In the genomic region with DNA sequence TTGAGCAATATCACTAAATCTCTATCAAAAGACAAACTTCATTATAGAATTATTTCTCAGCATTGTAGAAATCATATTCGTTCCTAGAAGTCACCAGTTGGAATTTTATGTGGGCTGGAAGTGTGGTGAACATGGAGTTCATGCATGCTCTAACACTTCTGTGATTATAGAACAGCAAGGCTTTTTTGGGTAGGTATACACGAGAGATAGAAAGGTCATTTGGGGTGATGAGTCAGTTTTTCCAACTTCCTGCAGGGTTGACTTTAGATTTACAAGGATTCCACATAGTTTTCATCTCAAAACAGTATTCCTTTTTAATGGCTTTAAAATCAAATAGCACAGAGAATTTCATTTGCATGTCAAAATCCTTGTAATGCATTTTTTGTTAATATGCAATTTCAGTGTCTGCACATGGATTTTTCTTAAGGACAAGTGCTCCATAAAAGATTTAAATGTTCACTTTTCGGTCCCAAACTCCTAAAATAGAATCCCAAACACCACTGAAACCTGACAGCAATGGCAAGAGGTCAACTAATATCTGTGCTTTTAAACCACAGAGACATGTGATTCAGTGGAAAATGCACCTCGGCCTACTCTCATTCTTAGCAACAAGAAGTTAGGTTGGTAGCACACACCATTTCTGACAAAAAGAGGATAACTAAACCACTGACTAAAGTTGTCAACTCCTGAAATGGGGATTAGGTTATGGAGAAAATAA, we compare ENCODE assay signal across 14 cellular contexts.
A peak's percentile ranks its signal among the peaks of the same experiment; 100 is the strongest.
DNase-seq lines count a peak whose midpoint lies in the region; ATAC-seq and TF ChIP-seq lines count a peak whose summit lies in the region.
"Had no signal": no experiment of that assay in that cellular context is flagged by ENCODE, and none has a peak within 500 bp of the region (broad histone marks: within the 10 kb centered on the region; RNA-seq: fewer than 3 reads in every experiment).

No MANE protein-coding gene starts in this region.

- H4K91ac ChIP-seq in H9 (ENCODE audit: insufficient read length, low read depth, low read length) = no peak overlapping the region

- H2AK5ac ChIP-seq in H9 (ENCODE audit: insufficient read length, low read length) = no peak overlapping the region

- H4K20me1 ChIP-seq in H9 (ENCODE audit: control insufficient read depth, insufficient read depth, insufficient read length) = no peaks in the 10 kb centered on the region

- no peak for DNase-seq in stimulated activated naive CD8-positive, alpha-beta T cell treated with anti-CD3 and anti-CD28 coated beads, Interleukin-15, Interleukin-2, amounts not matched to agents 100 U/mL and 50 U/mL, for 24 hours
- DNase-seq in stimulated activated naive CD8-positive, alpha-beta T cell treated with anti-CD3 and anti-CD28 coated beads, Interleukin-15, amount 100 ng/mL, for 72 hours = no peak
- DNase-seq in HS-5 (ENCODE audit: low read depth) (peak; percentile 53), esophagus muscularis mucosa (ENCODE audit: extremely low spot score) (no peak), aorta (no peak), NCI-H446 (lab: John Stamatoyannopoulos, UW) (no peak), NCI-H1105 treated with DMSO at 0.1 percent for 48 hours (lab: John Stamatoyannopoulos, UW) (no peak), H9 (no peak)
- DNase-seq: C1 segment of cervical spinal cord; effector memory CD8-positive, alpha-beta T cell; NCI-H2029; nephron progenitor cell had no signal

- no peak overlapping the region for H3K18ac ChIP-seq in H9 (ENCODE audit: insufficient read length, low read depth, low read length)

- H3K36me3 Mint-ChIP-seq in H9 (ENCODE audit: insufficient read depth in 1 of 3, low read depth in 3 of 3) = no peaks in the 10 kb centered on the region
- H3K36me3 Mint-ChIP-seq: stimulated activated effector memory CD8-positive, alpha-beta T cell treated with anti-CD3 and anti-CD28 coated beads, Interleukin-12 subunit alpha, Interleukin-12 subunit beta, amount 100 ng/mL, for 72 hours had no signal

- H2BK15ac ChIP-seq in H9 (ENCODE audit: low read depth, low read length) = no peak overlapping the region

- H3K27ac ChIP-seq in esophagus muscularis mucosa (replicated peaks in 1 of 4) (peak overlapping the region; percentile 68 to 73 (median 70)), aorta (ENCODE audit: low read depth in 1 of 2, low read length in 2 of 2) (peak overlapping the region; percentile 2 to 69), H9 (ENCODE audit: insufficient read length, low read depth, low read length) (no peak overlapping the region)

- H3K27me3 ChIP-seq in esophagus muscularis mucosa (no peaks in the 10 kb centered on the region), aorta (ENCODE audit: control insufficient read depth in 1 of 2, insufficient read depth in 2 of 2, low read length in 1 of 2) (no peaks in the 10 kb centered on the region), H9 (ENCODE audit: insufficient read depth, low read length) (no peaks in the 10 kb centered on the region)

- H2BK12ac ChIP-seq in H9 (ENCODE audit: insufficient read length, low read depth, low read length) = no peak overlapping the region

- H3K9me3 ChIP-seq in esophagus muscularis mucosa (no peaks in the 10 kb centered on the region), aorta (ENCODE audit: control insufficient read depth, low read length) (no peaks in the 10 kb centered on the region), H9 (ENCODE audit: control insufficient read depth, low read depth, low read length) (no peaks in the 10 kb centered on the region)

- H3K4ac ChIP-seq in H9 (ENCODE audit: low read depth, low read length) = no peak overlapping the region

- H3K27me3 Mint-ChIP-seq in stimulated activated naive CD8-positive, alpha-beta T cell treated with anti-CD3 and anti-CD28 coated beads, Interleukin-15, amount 100 ng/mL, for 72 hours = peaks cover 1% of the 10 kb centered on the region
- H3K27me3 Mint-ChIP-seq in H9 (ENCODE audit: low read depth) = no peaks in the 10 kb centered on the region
- H3K27me3 Mint-ChIP-seq: effector memory CD8-positive, alpha-beta T cell had no signal

- H3K23ac ChIP-seq in H9 (ENCODE audit: insufficient read length, low read depth, low read length) = no peak overlapping the region

- TF ChIP-seq CTCF in esophagus muscularis mucosa (IDR thresholded peaks at IDR 0.05) (no peak), H9 (conservative IDR thresholded peaks at IDR 0.05) (no peak)

- H3K9me3 Mint-ChIP-seq in stimulated activated naive CD8-positive, alpha-beta T cell treated with anti-CD3 and anti-CD28 coated beads, Interleukin-15, amount 100 ng/mL, for 72 hours = no peaks in the 10 kb centered on the region
- peaks cover 3 to 7% of the 10 kb centered on the region in 2 experiments; a peak in 4 of 5 replicates for H3K9me3 Mint-ChIP-seq in H9
- H3K9me3 Mint-ChIP-seq: effector memory CD8-positive, alpha-beta T cell; stimulated activated effector memory CD8-positive, alpha-beta T cell treated with anti-CD3 and anti-CD28 coated beads, Interleukin-12 subunit alpha, Interleukin-12 subunit beta, amount 100 ng/mL, for 72 hours had no signal

- H3K36me3 ChIP-seq in esophagus muscularis mucosa (no peaks in the 10 kb centered on the region), aorta (ENCODE audit: control insufficient read depth in 1 of 2, insufficient read depth in 2 of 2, low read length in 1 of 2) (no peaks in the 10 kb centered on the region)

- no peak overlapping the region for H3T11ph ChIP-seq in H9 (ENCODE audit: low read length)

- H3K4me3 ChIP-seq in esophagus muscularis mucosa (no peak overlapping the region), aorta (ENCODE audit: low read length in 2 of 2) (no peak overlapping the region)

- H3K56ac ChIP-seq in H9 (ENCODE audit: insufficient read length, low read depth, low read length) = no peak overlapping the region

- H3K79me2 ChIP-seq in H9 (ENCODE audit: insufficient read depth, low read length) = no peaks in the 10 kb centered on the region

- ATAC-seq in stimulated activated naive CD8-positive, alpha-beta T cell treated with anti-CD3 and anti-CD28 coated beads, Interleukin-15, Interleukin-2, amounts not matched to agents 100 U/mL and 50 U/mL, for 24 hours = peak; percentile 73
- no peak for ATAC-seq in stimulated activated naive CD8-positive, alpha-beta T cell treated with anti-CD3 and anti-CD28 coated beads, Interleukin-15, amount 100 ng/mL, for 72 hours
- ATAC-seq in aorta (ENCODE audit: low FRiP score) = no peak
- ATAC-seq: activated CD4-positive, CD25-positive, alpha-beta regulatory T cell treated with anti-CD3 and anti-CD28 coated beads, Interleukin-2, amount 50 U/mL, for 24 hours; effector memory CD8-positive, alpha-beta T cell; stimulated activated effector memory CD8-positive, alpha-beta T cell treated with anti-CD3 and anti-CD28 coated beads, Interleukin-12 subunit alpha, Interleukin-12 subunit beta, amount 100 ng/mL, for 72 hours had no signal

- H3K79me1 ChIP-seq in H9 (ENCODE audit: insufficient read depth, low read depth, low read length, poor library complexity, severe bottlenecking) = no peaks in the 10 kb centered on the region

- H2BK5ac ChIP-seq in H9 (ENCODE audit: insufficient read length, low read length) = no peak overlapping the region

- no peak overlapping the region for H3K9ac ChIP-seq in H9 (ENCODE audit: extremely low read depth, insufficient read length, low read length)

- intact Hi-C loops in esophagus muscularis mucosa (cut with DNase I) (no loop called here), aorta (cut with DNase I) (no loop called here)

- no peak for TF ChIP-seq POLR2A in esophagus muscularis mucosa (IDR thresholded peaks at IDR 0.05; ENCODE audit: low read depth)

- no peak overlapping the region for H2AFZ ChIP-seq in H9 (ENCODE audit: low read length)

- no peaks in the 10 kb centered on the region for H3K23me2 ChIP-seq in H9 (ENCODE audit: insufficient read length, low read depth, low read length, poor library complexity, severe bottlenecking)

- no peak overlapping the region for H4K5ac ChIP-seq in H9 (ENCODE audit: insufficient read length, low read depth, low read length)

- no peak overlapping the region for H2BK120ac ChIP-seq in H9 (ENCODE audit: low read depth, low read length, poor library complexity, severe bottlenecking)

- H2BK20ac ChIP-seq in H9 (ENCODE audit: low read depth, low read length, poor library complexity, severe bottlenecking) = no peak overlapping the region

- H3K4me3 Mint-ChIP-seq in stimulated activated naive CD8-positive, alpha-beta T cell treated with anti-CD3 and anti-CD28 coated beads, Interleukin-15, amount 100 ng/mL, for 72 hours = no peak overlapping the region
- H3K4me3 Mint-ChIP-seq in H9 = no peak overlapping the region
- H3K4me3 Mint-ChIP-seq: effector memory CD8-positive, alpha-beta T cell; nephron progenitor cell; stimulated activated effector memory CD8-positive, alpha-beta T cell treated with anti-CD3 and anti-CD28 coated beads, Interleukin-12 subunit alpha, Interleukin-12 subunit beta, amount 100 ng/mL, for 72 hours had no signal

- H4K8ac ChIP-seq in H9 (replicated peaks; ENCODE audit: insufficient read length, low read depth, low read length) = no peak overlapping the region

- 34% methylated on average over 4 of the region's 4 CpGs for WGBS in esophagus muscularis mucosa
- WGBS in aorta, 2 donors = 7% methylated on average over 4 of the region's 4 CpGs
- no CpG with 5 or more reads among the region's 4 CpGs for WGBS in H9 (ENCODE audit: extremely low coverage, insufficient read length, low lambda C conversion rate)

- no peak overlapping the region for H3K27ac Mint-ChIP-seq in stimulated activated naive CD8-positive, alpha-beta T cell treated with anti-CD3 and anti-CD28 coated beads, Interleukin-15, amount 100 ng/mL, for 72 hours
- H3K27ac Mint-ChIP-seq in H9 = peak overlapping the region in 1 of 3 experiments; percentile 46; a peak in 1 of 7 replicates
- H3K27ac Mint-ChIP-seq: effector memory CD8-positive, alpha-beta T cell; nephron progenitor cell; stimulated activated effector memory CD8-positive, alpha-beta T cell treated with anti-CD3 and anti-CD28 coated beads, Interleukin-12 subunit alpha, Interleukin-12 subunit beta, amount 100 ng/mL, for 72 hours had no signal

- no peak for TF ChIP-seq EP300 in esophagus muscularis mucosa (IDR thresholded peaks at IDR 0.05)

- H3K14ac ChIP-seq in H9 (ENCODE audit: insufficient read depth, low read length) = no peak overlapping the region

- H3K4me2 ChIP-seq in H9 (ENCODE audit: insufficient read depth, insufficient read length, low read length) = no peak overlapping the region

- peaks cover 8 to 52% (median 36%) of the 10 kb centered on the region in 4 donors for H3K4me1 ChIP-seq in esophagus muscularis mucosa
- H3K4me1 ChIP-seq in aorta (ENCODE audit: control insufficient read depth in 1 of 2, insufficient read depth in 2 of 2, low read length in 2 of 2) = peaks cover 2 to 5% of the 10 kb centered on the region in 2 donors
- H3K4me1 ChIP-seq in H9 (ENCODE audit: insufficient read depth, low read length) = no peaks in the 10 kb centered on the region

- H3K4me1 Mint-ChIP-seq in stimulated activated naive CD8-positive, alpha-beta T cell treated with anti-CD3 and anti-CD28 coated beads, Interleukin-15, amount 100 ng/mL, for 72 hours = no peaks in the 10 kb centered on the region
- peaks cover 2 to 3% of the 10 kb centered on the region in 2 experiments; a peak in 1 of 4 replicates for H3K4me1 Mint-ChIP-seq in H9
- H3K4me1 Mint-ChIP-seq: nephron progenitor cell; stimulated activated effector memory CD8-positive, alpha-beta T cell treated with anti-CD3 and anti-CD28 coated beads, Interleukin-12 subunit alpha, Interleukin-12 subunit beta, amount 100 ng/mL, for 72 hours had no signal
